Comparison of ENCODE assay signal across 19 cellular contexts in the genomic region with DNA sequence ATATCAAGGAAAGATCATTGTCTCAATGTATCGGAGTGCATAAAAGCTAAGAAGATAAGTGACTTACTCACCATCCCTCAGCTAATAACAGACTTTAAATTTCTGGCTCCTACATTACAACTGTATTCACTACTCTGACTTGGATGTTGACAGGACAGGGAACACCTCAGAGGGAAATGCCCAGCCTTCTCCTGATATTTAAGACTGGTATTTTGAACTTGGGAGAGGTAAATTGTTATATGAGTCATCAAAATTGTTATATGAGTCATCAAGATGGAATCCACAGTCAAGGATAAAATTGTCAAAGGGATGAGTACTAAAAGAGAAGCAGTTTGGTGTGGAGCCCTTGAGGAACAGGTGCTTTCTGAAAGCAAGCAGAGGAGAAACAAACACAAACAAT.
DNase-seq lines count a peak whose midpoint lies in the region; ATAC-seq and TF ChIP-seq lines count a peak whose summit lies in the region.
"Had no signal": no experiment of that assay in that cellular context is flagged by ENCODE, and none has a peak within 500 bp of the region (broad histone marks: within the 10 kb centered on the region; RNA-seq: fewer than 3 reads in every experiment).

No MANE protein-coding gene starts in this region.

- ATAC-seq in IMR-90 (ENCODE audit: low read depth) (no peak), HG03135 (IDR thresholded peaks at IDR 0.05; ENCODE audit: unreplicated experiment) (no peak), HG03175 (IDR thresholded peaks at IDR 0.05; ENCODE audit: unreplicated experiment) (no peak)
- ATAC-seq: activated CD4-positive, alpha-beta T cell treated with anti-CD3 and anti-CD28 coated beads for 36 hours; heart right ventricle; left ventricle myocardium superior had no signal

- dilution Hi-C loops in IMR-90 (cut with HindIII; ENCODE audit: low sequenced_read_pairs, unreplicated experiment) = no loop called here

- H3K79me1 ChIP-seq in IMR-90 (ENCODE audit: low read depth in 1 of 2, low read length in 2 of 2) = no peaks in the 10 kb centered on the region

- CTCF ChIA-PET in A673 (lab: Charles Lee) = no interaction called here
- CTCF ChIA-PET in IMR-90 (lab: Yijun Ruan, JAX) = no interaction called here

- H4K91ac ChIP-seq in IMR-90 (ENCODE audit: insufficient read depth, low read depth, low read length) = no peak overlapping the region

- H3K9me1 ChIP-seq in IMR-90 (ENCODE audit: insufficient read depth, low read length) = no peaks in the 10 kb centered on the region

- H2AK5ac ChIP-seq in IMR-90 (ENCODE audit: low read depth, low read length) = no peak overlapping the region

- POLR2A ChIA-PET in A673 (lab: Charles Lee; ENCODE audit: low non-redundant PET) = no interaction called here
- POLR2A ChIA-PET in IMR-90 (lab: Charles Lee; ENCODE audit: unreplicated experiment) = no interaction called here

- H2AFZ ChIP-seq in IMR-90 (replicated peaks; ENCODE audit: low read length, poor library complexity) = no peak overlapping the region
- H2AFZ ChIP-seq: neural progenitor cell had no signal

- no peak overlapping the region for H3K14ac ChIP-seq in IMR-90 (replicated peaks; ENCODE audit: low read depth, low read length)

- intact Hi-C loops in A673 (cut with micrococcal nuclease; ENCODE audit: unreplicated experiment) = no loop called here
- intact Hi-C loops in IMR-90 (cut with micrococcal nuclease) = no loop called here
- intact Hi-C loops in lower leg skin (cut with DNase I; ENCODE audit: low total_unique reads) = no loop called here

- no peak overlapping the region for H2BK120ac ChIP-seq in IMR-90 (ENCODE audit: low read depth, low read length)

- no peak overlapping the region for H3K23ac ChIP-seq in IMR-90 (ENCODE audit: low read depth, low read length)

- no peak overlapping the region for H3K4me2 ChIP-seq in IMR-90 (ENCODE audit: low read depth, low read length)
- H3K4me2 ChIP-seq: neural progenitor cell had no signal

- H3K4me3 ChIP-seq in A673 (ENCODE audit: low read depth, low read length, poor library complexity, severe bottlenecking) (no peak overlapping the region), IMR-90 (ENCODE audit: insufficient read depth, low read depth, low read length) (no peak overlapping the region), lower leg skin (ENCODE audit: low read depth, poor library complexity, severe bottlenecking) (no peak overlapping the region)
- H3K4me3 ChIP-seq: heart right ventricle, neural progenitor cell, skin epidermis had no signal

- in situ Hi-C loops in IMR-90 (cut with MboI; ENCODE audit: low sequenced_read_pairs) = no loop called here

- H3K27me3 ChIP-seq in A673 (replicated peaks; ENCODE audit: insufficient read depth, low read depth, low read length, poor library complexity) (no peaks in the 10 kb centered on the region), IMR-90 (ENCODE audit: control insufficient read depth, insufficient read depth, low read length) (no peaks in the 10 kb centered on the region)
- H3K27me3 ChIP-seq: heart right ventricle, neural progenitor cell had no signal

- no peak overlapping the region for H3K4ac ChIP-seq in IMR-90 (ENCODE audit: low read depth, low read length)

- no CpG with 5 or more reads among the region's 1 CpG for WGBS in IMR-90 (ENCODE audit: extremely low coverage in 2 of 2, insufficient read length in 1 of 2), 2 experiments
- 93 to 98% methylated on average over 1 of the region's 1 CpG for WGBS in lower leg skin, 2 donors

- H3K9me3 ChIP-seq in A673 (ENCODE audit: low read depth, low read length, poor library complexity, severe bottlenecking) (no peaks in the 10 kb centered on the region), IMR-90 (ENCODE audit: control insufficient read depth, insufficient read depth, low read length) (no peaks in the 10 kb centered on the region)
- H3K9me3 ChIP-seq: heart right ventricle had no signal

- H2BK15ac ChIP-seq in IMR-90 (ENCODE audit: low read depth, low read length) = no peak overlapping the region

- H3K27ac ChIP-seq in A673 (ENCODE audit: low read depth, low read length, poor library complexity, severe bottlenecking) (no peak overlapping the region), IMR-90 (ENCODE audit: insufficient read depth, low read length) (no peak overlapping the region)
- H3K27ac ChIP-seq: heart right ventricle, neural progenitor cell, skin epidermis had no signal

- H3K18ac ChIP-seq in IMR-90 (ENCODE audit: low read depth, low read length) = no peak overlapping the region

- H2BK20ac ChIP-seq in IMR-90 (ENCODE audit: low read depth, low read length) = no peak overlapping the region

- no peak overlapping the region for H4K8ac ChIP-seq in IMR-90 (ENCODE audit: low read depth in 2 of 2, low read length in 2 of 2)

- H2BK5ac ChIP-seq in IMR-90 (ENCODE audit: low read depth, low read length, poor library complexity, severe bottlenecking) = no peak overlapping the region

- H4K20me1 ChIP-seq in IMR-90 (ENCODE audit: insufficient read depth, low read length) = no peaks in the 10 kb centered on the region

- TF ChIP-seq CTCF in A673 (conservative IDR thresholded peaks at IDR 0.05; ENCODE audit: low read depth, low read length) = no peak
- TF ChIP-seq CTCF in IMR-90 (conservative IDR thresholded peaks at IDR 0.05; ENCODE audit: low read depth, low read length) = no peak
- no peak for TF ChIP-seq CTCF in lower leg skin (IDR thresholded peaks at IDR 0.05)

- TF ChIP-seq POLR2A in IMR-90 (IDR thresholded peaks at IDR 0.05; ENCODE audit: low read depth, low read length) (no peak), lower leg skin (IDR thresholded peaks at IDR 0.05) (no peak)

- TF ChIP-seq RAD21 in IMR-90 (IDR thresholded peaks at IDR 0.05; ENCODE audit: low read length) = no peak

- H3K4me1 ChIP-seq in A673 (ENCODE audit: insufficient read depth, low read length, poor library complexity, severe bottlenecking) (no peaks in the 10 kb centered on the region), IMR-90 (ENCODE audit: control insufficient read depth, insufficient read depth, low read length) (no peaks in the 10 kb centered on the region)
- H3K4me1 ChIP-seq: heart right ventricle, neural progenitor cell had no signal

- H3K36me3 ChIP-seq in A673 (ENCODE audit: insufficient read depth, low read length, poor library complexity, severe bottlenecking) = no peaks in the 10 kb centered on the region
- no peaks in the 10 kb centered on the region for H3K36me3 ChIP-seq in IMR-90 (ENCODE audit: control insufficient read depth, insufficient read depth, low read length)
- H3K36me3 ChIP-seq: heart right ventricle, neural progenitor cell had no signal

- BruUV-seq in A673 (replicated peaks; lab: Mats Ljungman, UMichigan) (no TSS peak), IMR-90 (replicated peaks; lab: Mats Ljungman, UMichigan) (no TSS peak)

- H4K5ac ChIP-seq in IMR-90 (ENCODE audit: low read depth, low read length) = no peak overlapping the region

- H3K56ac ChIP-seq in IMR-90 (ENCODE audit: extremely low read depth, insufficient read depth, low read length) = no peak overlapping the region

- DNase-seq in A673 (ENCODE audit: low spot score) (peak; percentile 26), IMR-90 (no peak), SW480 (ENCODE audit: low spot score) (peak; percentile 43), glomerular visceral epithelial cell (ENCODE audit: extremely low spot score) (peak; percentile 44), lower leg skin (ENCODE audit: low spot score in 2 of 2) (no peak), SKM-1 treated with dmso at 0.1 percent for 144 hours (lab: John Stamatoyannopoulos, UW; ENCODE audit: unreplicated experiment) (no peak)
- DNase-seq: activated CD4-positive, alpha-beta T cell treated with anti-CD3 and anti-CD28 coated beads for 36 hours; CD4-positive, CD25-positive, alpha-beta regulatory T cell; DMS79 treated with DMSO at 0.1 percent for 48 hours; heart right ventricle; left ventricle myocardium superior; NCI-H510A treated with DMSO at 0.1 percent for 48 hours; RPMI8226; stimulated activated CD4-positive, alpha-beta T cell treated with anti-CD3 and anti-CD28 coated beads, Interleukin-2, amount 100 ng/mL, for 24 hours; stimulated activated naive CD4-positive, alpha-beta T cell treated with Interleukin-2 at 50 U/mL for 16 hours had no signal

- no peak overlapping the region for H3K9ac ChIP-seq in IMR-90 (ENCODE audit: low read depth, low read length)
- H3K9ac ChIP-seq: neural progenitor cell had no signal

- no peak overlapping the region for H2AK9ac ChIP-seq in IMR-90 (replicated peaks; ENCODE audit: low read depth, low read length, poor library complexity)

TF ChIP-seq in IMR-90, 13 proteins besides CTCF, POLR2A, EP300 and RAD21:
- TF ChIP-seq FOS (IDR thresholded peaks at IDR 0.05; ENCODE audit: low read depth, low read length) = peak; percentile 51
- TF ChIP-seq SMC3 (IDR thresholded peaks at IDR 0.05; ENCODE audit: low read depth, low read length) = no peak
- no peak for TF ChIP-seq BHLHE40 (IDR thresholded peaks at IDR 0.05; ENCODE audit: low read depth, low read length)
- TF ChIP-seq MAZ (IDR thresholded peaks at IDR 0.05; ENCODE audit: borderline replicate concordance, low read depth, low read length) = no peak

Comparison
In these comparisons a context has a peak if more than half of its experiments do, and no peak if none do; other contexts are left out.
1. DNase-seq: peak in A673 (single experiment), SW480 (single experiment) and glomerular visceral epithelial cell (single experiment); none in IMR-90 (single experiment), lower leg skin (0 of 2) and SKM-1 treated with dmso at 0.1 percent for 144 hours (single experiment).